In genomic region chr15:42012937-42013482, GRCh38 we compare ENCODE assay signal across 28 cellular contexts. TPM values are rescaled to one million over a fixed set of nuclear protein-coding genes. Genes with fewer than 3 reads are reported as not detected.
"Had no signal": no experiment of that assay in that cellular context is flagged by ENCODE, and none has a peak within 500 bp of the region (broad histone marks: within the 10 kb centered on the region; RNA-seq: fewer than 3 reads in every experiment).

No MANE protein-coding gene starts in this region.

- H3K27ac ChIP-seq: brain microvascular endothelial cell, SK-N-MC had no signal

- H3K9me3 Mint-ChIP-seq: activated CD4-positive, alpha-beta memory T cell treated with anti-CD3 and anti-CD28 coated beads for 36 hours; activated CD4-positive, alpha-beta T cell treated with anti-CD3 and anti-CD28 coated beads, Interleukin-2, amount 10 ng/mL, durations not matched to agents 7 days and 5 days; activated naive CD4-positive, alpha-beta T cell treated with anti-CD3 and anti-CD28 coated beads for 36 hours; activated T-cell treated with anti-CD3 and anti-CD28 coated beads, Interleukin-2, amount 50 U/mL, for 4 hours; T-cell had no signal

- DNase-seq: activated CD4-positive, alpha-beta memory T cell treated with anti-CD3 and anti-CD28 coated beads for 36 hours; activated CD4-positive, alpha-beta T cell treated with anti-CD3 and anti-CD28 coated beads, Interleukin-2, amount 10 ng/mL, durations not matched to agents 7 days and 5 days; activated CD4-positive, CD25-positive, alpha-beta regulatory T cell; activated CD8-positive, alpha-beta memory T cell treated with anti-CD3 and anti-CD28 coated beads for 24 hours; activated gamma-delta T cell; activated naive CD4-positive, alpha-beta T cell treated with anti-CD3 and anti-CD28 coated beads for 36 hours; activated T-cell treated with anti-CD3 and anti-CD28 coated beads, Interleukin-2, amount 50 U/mL, for 4 hours; brain microvascular endothelial cell; KG1; NCI-H1048; NCI-H146; NCI-H1930; NCI-H345; NCI-H510A; NCI-H526 treated with DMSO at 0.1 percent for 48 hours; NCI-H82; OCI-M1; RPMI8226; T-cell; T-helper 2 cell; T1000 had no signal

- ATAC-seq: activated T-cell treated with anti-CD3 and anti-CD28 coated beads, Interleukin-2, amount 50 U/mL, for 4 hours; Panc1; Right ventricle myocardium inferior; T-cell had no signal

- H3K4me3 Mint-ChIP-seq: activated CD4-positive, alpha-beta memory T cell treated with anti-CD3 and anti-CD28 coated beads for 36 hours; activated CD4-positive, alpha-beta T cell treated with anti-CD3 and anti-CD28 coated beads, Interleukin-2, amount 10 ng/mL, durations not matched to agents 7 days and 5 days; activated naive CD4-positive, alpha-beta T cell treated with anti-CD3 and anti-CD28 coated beads for 36 hours; activated naive CD8-positive, alpha-beta T cell; activated T-cell treated with anti-CD3 and anti-CD28 coated beads, Interleukin-2, amount 50 U/mL, for 4 hours; T-cell had no signal

- H3K36me3 ChIP-seq: brain microvascular endothelial cell had no signal

- H3K4me3 ChIP-seq: SK-N-MC had no signal

- FAIRE-seq: TTC549 had no signal

- H3K27ac Mint-ChIP-seq: activated CD4-positive, alpha-beta memory T cell treated with anti-CD3 and anti-CD28 coated beads for 36 hours; activated CD4-positive, alpha-beta T cell treated with anti-CD3 and anti-CD28 coated beads, Interleukin-2, amount 10 ng/mL, durations not matched to agents 7 days and 5 days; activated naive CD4-positive, alpha-beta T cell treated with anti-CD3 and anti-CD28 coated beads for 36 hours; T-cell had no signal

- H3K27me3 Mint-ChIP-seq: activated naive CD8-positive, alpha-beta T cell had no signal

- H3K36me3 Mint-ChIP-seq: activated CD4-positive, alpha-beta memory T cell treated with anti-CD3 and anti-CD28 coated beads for 36 hours; activated naive CD8-positive, alpha-beta T cell; T-cell had no signal

RNA-seq across cellular contexts. Expression of gene PLA2G4E, which starts 7.8 kb away (rescaled TPM):
- total RNA-seq: activated CD4-positive, alpha-beta memory T cell treated with anti-CD3 and anti-CD28 coated beads for 36 hours; activated CD4-positive, alpha-beta T cell treated with anti-CD3 and anti-CD28 coated beads, Interleukin-2, amount 10 ng/mL, durations not matched to agents 7 days and 5 days; activated naive CD4-positive, alpha-beta T cell treated with anti-CD3 and anti-CD28 coated beads for 36 hours; activated T-cell treated with anti-CD3 and anti-CD28 coated beads, Interleukin-2, amount 50 U/mL, for 4 hours; LHCN-M2; M059J; T-cell had no signal
